ENCODE assay signal across 29 cellular contexts in the genomic region with DNA sequence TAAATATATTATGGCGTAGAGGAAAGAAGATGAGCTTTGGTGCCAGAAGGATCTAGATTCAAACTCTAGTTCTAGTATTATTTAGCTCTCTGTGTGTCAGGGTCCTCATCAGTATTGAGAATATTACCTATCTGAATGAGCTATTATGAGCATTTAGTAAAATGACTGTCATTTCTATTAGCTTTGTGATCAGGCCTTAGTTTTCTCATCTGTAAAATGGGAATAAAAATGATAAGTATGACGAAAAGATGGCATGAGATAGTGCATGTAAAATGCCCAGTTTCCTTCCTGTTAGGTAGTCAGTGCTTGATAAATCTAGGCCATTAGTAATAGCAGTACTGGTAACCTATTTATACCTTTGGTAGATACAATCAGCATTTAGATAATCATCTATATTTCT. TPM values are rescaled to one million over a fixed set of nuclear protein-coding genes. Genes with fewer than 3 reads are reported as not detected.
DNase-seq lines count a peak whose midpoint lies in the region; ATAC-seq and TF ChIP-seq lines count a peak whose summit lies in the region.
"Had no signal": no experiment of that assay in that cellular context is flagged by ENCODE, and none has a peak within 500 bp of the region (broad histone marks: within the 10 kb centered on the region; RNA-seq: fewer than 3 reads in every experiment).

No MANE protein-coding gene starts in this region.

- POLR2A ChIA-PET in activated CD8-positive, alpha-beta T cell treated with anti-CD3 and anti-CD28 coated beads for 36 hours (lab: Charles Lee), result interaction anchor here (0.9 kb wide), 1 partner anchor 24 kb away, joined by 3 read pairs; no protein-coding TSS in a partner anchor
- POLR2A ChIA-PET in activated CD8-positive, alpha-beta T cell treated with anti-CD3 and anti-CD28 coated beads, Interleukin-2, amount 10 ng/mL, durations not matched to agents 7 days and 5 days (lab: Charles Lee), result no interaction called here
- POLR2A ChIA-PET in CD4-positive, alpha-beta memory T cell (lab: Charles Lee; ENCODE audit: partially characterized antibody), result no interaction called here

- no peak for DNase-seq in activated CD8-positive, alpha-beta T cell treated with anti-CD3 and anti-CD28 coated beads for 36 hours
- DNase-seq in activated CD8-positive, alpha-beta T cell treated with anti-CD3 and anti-CD28 coated beads, Interleukin-2, amount 10 ng/mL, durations not matched to agents 7 days and 5 days, result no peak
- DNase-seq in CD4-positive, alpha-beta memory T cell, result no peak
- DNase-seq in memory B cell (ENCODE audit: low spot score in 2 of 2) (no peak), esophagus squamous epithelium (lab: John Stamatoyannopoulos, UW) (no peak), putamen (ENCODE audit: low spot score) (no peak), body of pancreas (no peak)
- DNase-seq: activated CD8-positive, alpha-beta memory T cell treated with anti-CD3 and anti-CD28 coated beads for 24 hours; activated naive CD4-positive, alpha-beta T cell; Caco-2; DMS53; heart right ventricle; left ventricle myocardium inferior; mesendoderm; NCI-H1092; NCI-H1694 treated with DMSO at 0.1 percent for 48 hours; NCI-H446; NCI-H774; small intestine; stomach had no signal

- intact Hi-C loops in activated CD8-positive, alpha-beta T cell treated with anti-CD3 and anti-CD28 coated beads for 36 hours (cut with micrococcal nuclease), result loop anchor here (5.0 kb wide), 1 partner anchor 88 kb away; no protein-coding TSS in a partner anchor
- intact Hi-C loops in CD4-positive, alpha-beta memory T cell (cut with micrococcal nuclease), result no loop called here
- intact Hi-C loops in esophagus squamous epithelium (cut with DNase I), result no loop called here
- intact Hi-C loops in body of pancreas (cut with DNase I), result no loop called here

- H3K4me1 Mint-ChIP-seq in activated CD8-positive, alpha-beta T cell treated with anti-CD3 and anti-CD28 coated beads for 36 hours (ENCODE audit: low read depth), result peaks cover 50% of the 10 kb centered on the region
- peaks cover 31% of the 10 kb centered on the region for H3K4me1 Mint-ChIP-seq in activated CD8-positive, alpha-beta T cell treated with anti-CD3 and anti-CD28 coated beads, Interleukin-2, amount 10 ng/mL, durations not matched to agents 7 days and 5 days (ENCODE audit: low read depth)
- H3K4me1 Mint-ChIP-seq in CD4-positive, alpha-beta memory T cell, result peaks cover 32 to 46% (median 39%) of the 10 kb centered on the region in 4 donors
- H3K4me1 Mint-ChIP-seq in T-helper 1 cell treated with Interleukin-12 subunit alpha and Interleukin-12 subunit beta and Interleukin-4 antibody, amounts not matched to agents 30 μg/mL and 1 μg/mL, for 36 hours (ENCODE audit: low read depth), result peaks cover 34% of the 10 kb centered on the region
- peaks cover 35% of the 10 kb centered on the region for H3K4me1 Mint-ChIP-seq in memory B cell

- H3K27me3 ChIP-seq in CD4-positive, alpha-beta memory T cell (ENCODE audit: insufficient read depth, low read length), result no peaks in the 10 kb centered on the region
- no peaks in the 10 kb centered on the region for H3K27me3 ChIP-seq in esophagus squamous epithelium
- no peaks in the 10 kb centered on the region for H3K27me3 ChIP-seq in body of pancreas
- H3K27me3 ChIP-seq: breast epithelium, heart right ventricle, neural progenitor cell, stomach had no signal

- H3K4me1 ChIP-seq in CD4-positive, alpha-beta memory T cell (ENCODE audit: insufficient read depth, low read length), result peaks cover 34% of the 10 kb centered on the region
- H3K4me1 ChIP-seq in esophagus squamous epithelium, result peaks cover 0 to 19% (median 7%) of the 10 kb centered on the region in 3 donors
- H3K4me1 ChIP-seq in body of pancreas, result peaks cover 3% of the 10 kb centered on the region
- H3K4me1 ChIP-seq: breast epithelium, Caco-2, parathyroid adenoma had no signal

- WGBS in esophagus squamous epithelium, 2 donors, result 88 to 92% methylated on average over 2 of the region's 2 CpGs
- 78 to 85% methylated on average over 2 of the region's 2 CpGs for WGBS in body of pancreas, 2 donors

- peak overlapping the region; percentile 90 for H3K27ac Mint-ChIP-seq in activated CD8-positive, alpha-beta T cell treated with anti-CD3 and anti-CD28 coated beads for 36 hours
- no peak overlapping the region for H3K27ac Mint-ChIP-seq in activated CD8-positive, alpha-beta T cell treated with anti-CD3 and anti-CD28 coated beads, Interleukin-2, amount 10 ng/mL, durations not matched to agents 7 days and 5 days
- H3K27ac Mint-ChIP-seq in CD4-positive, alpha-beta memory T cell, result peak overlapping the region in 6 of 7 donors; percentile 15 to 93 (median 76)
- peak overlapping the region; percentile 73 for H3K27ac Mint-ChIP-seq in T-helper 1 cell treated with Interleukin-12 subunit alpha and Interleukin-12 subunit beta and Interleukin-4 antibody, amounts not matched to agents 30 μg/mL and 1 μg/mL, for 36 hours
- H3K27ac Mint-ChIP-seq in memory B cell, result peak overlapping the region; percentile 58
- H3K27ac Mint-ChIP-seq: neural progenitor cell had no signal

- TF ChIP-seq CTCF in activated CD8-positive, alpha-beta T cell treated with anti-CD3 and anti-CD28 coated beads for 36 hours (IDR thresholded peaks at IDR 0.05), result no peak
- no peak for TF ChIP-seq CTCF in esophagus squamous epithelium (IDR thresholded peaks at IDR 0.05)
- no peak for TF ChIP-seq CTCF in body of pancreas (IDR thresholded peaks at IDR 0.05)

- H3K4me3 Mint-ChIP-seq in activated CD8-positive, alpha-beta T cell treated with anti-CD3 and anti-CD28 coated beads for 36 hours, result no peak overlapping the region
- H3K4me3 Mint-ChIP-seq in activated CD8-positive, alpha-beta T cell treated with anti-CD3 and anti-CD28 coated beads, Interleukin-2, amount 10 ng/mL, durations not matched to agents 7 days and 5 days, result no peak overlapping the region
- H3K4me3 Mint-ChIP-seq in CD4-positive, alpha-beta memory T cell, result peak overlapping the region in 4 of 8 donors; percentile 8 to 69 (median 18)
- H3K4me3 Mint-ChIP-seq in T-helper 1 cell treated with Interleukin-12 subunit alpha and Interleukin-12 subunit beta and Interleukin-4 antibody, amounts not matched to agents 30 μg/mL and 1 μg/mL, for 36 hours, result no peak overlapping the region
- peak overlapping the region; percentile 2 for H3K4me3 Mint-ChIP-seq in memory B cell
- H3K4me3 Mint-ChIP-seq: neural progenitor cell had no signal

- no peaks in the 10 kb centered on the region for H3K27me3 Mint-ChIP-seq in activated CD8-positive, alpha-beta T cell treated with anti-CD3 and anti-CD28 coated beads for 36 hours
- H3K27me3 Mint-ChIP-seq in activated CD8-positive, alpha-beta T cell treated with anti-CD3 and anti-CD28 coated beads, Interleukin-2, amount 10 ng/mL, durations not matched to agents 7 days and 5 days (ENCODE audit: low read depth), result no peaks in the 10 kb centered on the region
- H3K27me3 Mint-ChIP-seq in CD4-positive, alpha-beta memory T cell, result no peaks in the 10 kb centered on the region
- H3K27me3 Mint-ChIP-seq in T-helper 1 cell treated with Interleukin-12 subunit alpha and Interleukin-12 subunit beta and Interleukin-4 antibody, amounts not matched to agents 30 μg/mL and 1 μg/mL, for 36 hours (ENCODE audit: low read depth), result no peaks in the 10 kb centered on the region
- H3K27me3 Mint-ChIP-seq in memory B cell, result no peaks in the 10 kb centered on the region

- no peak overlapping the region for H3K4me3 ChIP-seq in CD4-positive, alpha-beta memory T cell (ENCODE audit: low read length in 2 of 2)
- H3K4me3 ChIP-seq in esophagus squamous epithelium (no peak overlapping the region), body of pancreas (no peak overlapping the region)
- H3K4me3 ChIP-seq: breast epithelium, heart right ventricle, left ventricle myocardium inferior, neural progenitor cell, stomach had no signal

- peaks cover 10% of the 10 kb centered on the region for H3K36me3 Mint-ChIP-seq in activated CD8-positive, alpha-beta T cell treated with anti-CD3 and anti-CD28 coated beads for 36 hours (ENCODE audit: low read depth)
- no peaks in the 10 kb centered on the region for H3K36me3 Mint-ChIP-seq in activated CD8-positive, alpha-beta T cell treated with anti-CD3 and anti-CD28 coated beads, Interleukin-2, amount 10 ng/mL, durations not matched to agents 7 days and 5 days (ENCODE audit: low read depth)
- no peaks in the 10 kb centered on the region for H3K36me3 Mint-ChIP-seq in CD4-positive, alpha-beta memory T cell
- peaks cover 6% of the 10 kb centered on the region for H3K36me3 Mint-ChIP-seq in T-helper 1 cell treated with Interleukin-12 subunit alpha and Interleukin-12 subunit beta and Interleukin-4 antibody, amounts not matched to agents 30 μg/mL and 1 μg/mL, for 36 hours (ENCODE audit: low read depth)
- H3K36me3 Mint-ChIP-seq in memory B cell, result no peaks in the 10 kb centered on the region
- H3K36me3 Mint-ChIP-seq: neural progenitor cell had no signal

- ATAC-seq in activated CD8-positive, alpha-beta T cell treated with anti-CD3 and anti-CD28 coated beads for 36 hours, result no peak
- ATAC-seq in activated CD8-positive, alpha-beta T cell treated with anti-CD3 and anti-CD28 coated beads, Interleukin-2, amount 10 ng/mL, durations not matched to agents 7 days and 5 days, result no peak
- ATAC-seq in memory B cell (ENCODE audit: low read depth) (no peak), body of pancreas (no peak)
- ATAC-seq: heart right ventricle had no signal

- no peaks in the 10 kb centered on the region for H3K36me3 ChIP-seq in CD4-positive, alpha-beta memory T cell (ENCODE audit: insufficient read depth, low read length)
- H3K36me3 ChIP-seq in esophagus squamous epithelium (no peaks in the 10 kb centered on the region), body of pancreas (replicated peaks in 1 of 2; ENCODE audit: insufficient read depth in 1 of 2, low read depth in 2 of 2) (no peaks in the 10 kb centered on the region)
- H3K36me3 ChIP-seq: breast epithelium, heart right ventricle, left ventricle myocardium inferior, neural progenitor cell, stomach had no signal

- no peak overlapping the region for H3K27ac ChIP-seq in CD4-positive, alpha-beta memory T cell (ENCODE audit: low read depth, low read length)
- H3K27ac ChIP-seq in esophagus squamous epithelium (no peak overlapping the region), body of pancreas (no peak overlapping the region)
- H3K27ac ChIP-seq: breast epithelium, heart right ventricle, left ventricle myocardium inferior, neural progenitor cell, parathyroid adenoma, stomach had no signal

- CTCF ChIA-PET in activated CD8-positive, alpha-beta T cell treated with anti-CD3 and anti-CD28 coated beads for 36 hours (lab: Charles Lee), result interaction anchor here (1.2 to 1.3 kb wide), 2 partner anchors 13 to 109 kb away, joined by 3 read pairs; no protein-coding TSS in a partner anchor
- CTCF ChIA-PET in activated CD8-positive, alpha-beta T cell treated with anti-CD3 and anti-CD28 coated beads, Interleukin-2, amount 10 ng/mL, durations not matched to agents 7 days and 5 days (lab: Charles Lee), result no interaction called here
- CTCF ChIA-PET in CD4-positive, alpha-beta memory T cell (lab: Charles Lee; ENCODE audit: partially characterized antibody), result interaction anchor here (1.2 kb wide), 1 partner anchor 9 kb away, joined by 4 read pairs; no protein-coding TSS in a partner anchor

- no peaks in the 10 kb centered on the region for H3K9me3 ChIP-seq in CD4-positive, alpha-beta memory T cell (ENCODE audit: control insufficient read depth in 1 of 2, low read length in 2 of 2)
- no peaks in the 10 kb centered on the region for H3K9me3 ChIP-seq in esophagus squamous epithelium
- no peaks in the 10 kb centered on the region for H3K9me3 ChIP-seq in body of pancreas
- H3K9me3 ChIP-seq: breast epithelium, Caco-2, heart right ventricle, left ventricle myocardium inferior, stomach had no signal

- TF ChIP-seq POLR2A in esophagus squamous epithelium (IDR thresholded peaks at IDR 0.05) (no peak), body of pancreas (IDR thresholded peaks at IDR 0.05) (no peak)

- peaks cover 4% of the 10 kb centered on the region for H3K9me3 Mint-ChIP-seq in activated CD8-positive, alpha-beta T cell treated with anti-CD3 and anti-CD28 coated beads for 36 hours
- H3K9me3 Mint-ChIP-seq in activated CD8-positive, alpha-beta T cell treated with anti-CD3 and anti-CD28 coated beads, Interleukin-2, amount 10 ng/mL, durations not matched to agents 7 days and 5 days (ENCODE audit: insufficient read depth), result no peaks in the 10 kb centered on the region
- H3K9me3 Mint-ChIP-seq in CD4-positive, alpha-beta memory T cell, result no peaks in the 10 kb centered on the region
- H3K9me3 Mint-ChIP-seq in T-helper 1 cell treated with Interleukin-12 subunit alpha and Interleukin-12 subunit beta and Interleukin-4 antibody, amounts not matched to agents 30 μg/mL and 1 μg/mL, for 36 hours, result no peaks in the 10 kb centered on the region
- no peaks in the 10 kb centered on the region for H3K9me3 Mint-ChIP-seq in memory B cell
- H3K9me3 Mint-ChIP-seq: neural progenitor cell had no signal

RNA-seq across cellular contexts. Expression of a gene that starts 35.1 kb away (rescaled TPM):
- total RNA-seq in activated CD8-positive, alpha-beta T cell treated with anti-CD3 and anti-CD28 coated beads for 36 hours, result not detected
- total RNA-seq in activated CD8-positive, alpha-beta T cell treated with anti-CD3 and anti-CD28 coated beads, Interleukin-2, amount 10 ng/mL, durations not matched to agents 7 days and 5 days, result not detected
- not detected for total RNA-seq in CD4-positive, alpha-beta memory T cell
- polyA plus RNA-seq in CD4-positive, alpha-beta memory T cell, result not detected
- not detected for total RNA-seq in esophagus squamous epithelium
- not detected for total RNA-seq in body of pancreas
- total RNA-seq: A673, breast epithelium, Caco-2, frontal cortex, heart right ventricle, left ventricle myocardium inferior, RPMI7951, stomach had no signal
- polyA plus RNA-seq: heart right ventricle, keratinocyte, small intestine, stomach, thymus had no signal
